In genomic region chr16:48919791-48920190, GRCh38 we compare ENCODE assay signal across 22 cellular contexts.
DNase-seq lines count a peak whose midpoint lies in the region; ATAC-seq and TF ChIP-seq lines count a peak whose summit lies in the region.
"Had no signal": no experiment of that assay in that cellular context is flagged by ENCODE, and none has a peak within 500 bp of the region (broad histone marks: within the 10 kb centered on the region; RNA-seq: fewer than 3 reads in every experiment).

No MANE protein-coding gene starts in this region.

- CTCF ChIA-PET in HCT116 (lab: Charles Lee): no interaction called here

- TF ChIP-seq CTCF in HCT116 (IDR thresholded peaks at IDR 0.05 in 2 of 3, conservative IDR thresholded peaks at IDR 0.05 in 1 of 3; ENCODE audit: borderline replicate concordance in 1 of 3, insufficient read depth in 1 of 3, low read depth in 2 of 3, low read length in 2 of 3): no peak
- no peak for TF ChIP-seq CTCF in foreskin keratinocyte (conservative IDR thresholded peaks at IDR 0.05)

- H2AFZ ChIP-seq in HCT116 (ENCODE audit: low read depth, low read length, poor library complexity, severe bottlenecking): no peak overlapping the region
- H2AFZ ChIP-seq in trophoblast cell (ENCODE audit: insufficient read depth, low read length, poor library complexity): no peak overlapping the region

- no peak overlapping the region for H3K4me3 ChIP-seq in HCT116 (replicated peaks in 1 of 2; ENCODE audit: low read depth in 1 of 2, low read length in 2 of 2)
- H3K4me3 ChIP-seq in trophoblast cell (ENCODE audit: low read depth, low read length): no peak overlapping the region
- H3K4me3 ChIP-seq: BLaER1, GM12878 had no signal

- H2BK12ac ChIP-seq in trophoblast cell (ENCODE audit: low read length): no peak overlapping the region

- intact Hi-C loops in HCT116 (cut with micrococcal nuclease): no loop called here

- H3K18ac ChIP-seq in trophoblast cell (ENCODE audit: low read length): no peak overlapping the region

- H2BK5ac ChIP-seq in trophoblast cell (ENCODE audit: low read depth, low read length, poor library complexity): no peak overlapping the region

- POLR2A ChIA-PET in HCT116 (lab: Charles Lee): no interaction called here

- H3K9ac ChIP-seq in HCT116 (ENCODE audit: low read length) (no peak overlapping the region), trophoblast cell (ENCODE audit: low read length) (no peak overlapping the region)
- H3K9ac ChIP-seq: BLaER1 had no signal

- no peak overlapping the region for H3K4ac ChIP-seq in trophoblast cell (ENCODE audit: low read depth, low read length)

- no peak overlapping the region for H4K8ac ChIP-seq in trophoblast cell (ENCODE audit: low read depth, low read length)

- no peak for TF ChIP-seq POLR2A in HCT116 (IDR thresholded peaks at IDR 0.05; ENCODE audit: borderline replicate concordance, extremely low read depth, insufficient read depth, insufficient read length)

- H3K79me1 ChIP-seq in trophoblast cell (ENCODE audit: low read length): no peaks in the 10 kb centered on the region

- no peaks in the 10 kb centered on the region for H3K36me3 ChIP-seq in HCT116 (ENCODE audit: control insufficient read depth in 1 of 2, insufficient read depth in 2 of 2, low read length in 2 of 2)
- H3K36me3 ChIP-seq in trophoblast cell (ENCODE audit: control insufficient read depth in 1 of 2, insufficient read depth in 2 of 2, low read length in 2 of 2): no peaks in the 10 kb centered on the region
- H3K36me3 ChIP-seq: BE2C, BLaER1 had no signal

- H3K27ac ChIP-seq in HCT116 (ENCODE audit: low read depth, low read length) (no peak overlapping the region), trophoblast cell (ENCODE audit: low read depth, low read length) (no peak overlapping the region), foreskin keratinocyte (no peak overlapping the region)
- H3K27ac ChIP-seq: BLaER1 had no signal

- H2BK120ac ChIP-seq in trophoblast cell (ENCODE audit: insufficient read depth, low read length, poor library complexity): no peak overlapping the region

- WGBS in trophoblast cell (ENCODE audit: extremely low coverage, insufficient coverage, insufficient read length): no CpG with 5 or more reads among the region's 6 CpGs

- H3K27me3 ChIP-seq in HCT116 (ENCODE audit: insufficient read depth, low read length) (no peaks in the 10 kb centered on the region), trophoblast cell (ENCODE audit: insufficient read depth, low read length) (no peaks in the 10 kb centered on the region), foreskin keratinocyte (no peaks in the 10 kb centered on the region)
- H3K27me3 ChIP-seq: BE2C, BLaER1 had no signal

- H3K4me2 ChIP-seq in HCT116 (ENCODE audit: low read length) (0 out of 2 replicates have a peak overlapping the region, but pooled peaks have one; percentile 40), trophoblast cell (ENCODE audit: low read length) (no peak overlapping the region)
- H3K4me2 ChIP-seq: BLaER1 had no signal

- TF ChIP-seq RAD21 in HCT116 (IDR thresholded peaks at IDR 0.05; ENCODE audit: low read depth): no peak

- ATAC-seq in HCT116: no peak
- ATAC-seq in foreskin keratinocyte: no peak
- ATAC-seq: GM12878 had no signal

- RAD21 ChIA-PET in HCT116 (lab: Charles Lee; ENCODE audit: low non-redundant PET in 1 of 2, low total read pairs in 2 of 2, uncharacterized antibody in 2 of 2, unreplicated experiment in 2 of 2): no interaction called here

- no TSS peak for BruUV-seq in HCT116 (replicated peaks; lab: Mats Ljungman, UMichigan)

- H3K79me2 ChIP-seq in HCT116 (ENCODE audit: insufficient read depth, low read length): no peaks in the 10 kb centered on the region
- no peaks in the 10 kb centered on the region for H3K79me2 ChIP-seq in trophoblast cell (ENCODE audit: control insufficient read depth, insufficient read depth, low read length, poor library complexity)

- H3K4me1 ChIP-seq in HCT116 (ENCODE audit: control insufficient read depth in 1 of 2, insufficient read depth in 2 of 2, low read length in 2 of 2) (peaks cover 10 to 23% of the 10 kb centered on the region in 2 experiments), trophoblast cell (ENCODE audit: control insufficient read depth in 1 of 2, insufficient read depth in 2 of 2, low read length in 2 of 2) (peaks cover 0 to 4% of the 10 kb centered on the region in 2 experiments), foreskin keratinocyte (peaks cover 11% of the 10 kb centered on the region)
- H3K4me1 ChIP-seq: BE2C, BLaER1 had no signal

- H3K9me3 ChIP-seq in HCT116 (ENCODE audit: control insufficient read depth in 1 of 2, insufficient read depth in 1 of 2, low read depth in 1 of 2, low read length in 2 of 2) (no peaks in the 10 kb centered on the region), trophoblast cell (ENCODE audit: insufficient read depth, low read depth, low read length) (peaks cover 1% of the 10 kb centered on the region)
- H3K9me3 ChIP-seq: BE2C, BLaER1 had no signal

- no peak overlapping the region for H3K14ac ChIP-seq in trophoblast cell (ENCODE audit: low read length)

- no peaks in the 10 kb centered on the region for H4K20me1 ChIP-seq in HCT116 (ENCODE audit: insufficient read depth)
- H4K20me1 ChIP-seq: BLaER1 had no signal

- H3K23ac ChIP-seq in trophoblast cell (ENCODE audit: low read length): no peak overlapping the region

- H4K91ac ChIP-seq in trophoblast cell (ENCODE audit: low read depth, low read length): no peak overlapping the region

- H3K9me2 ChIP-seq in HCT116 (ENCODE audit: insufficient read depth): no peaks in the 10 kb centered on the region

- DNase-seq in HCT116 (ENCODE audit: low read depth, low spot score) (no peak), HT-29 (ENCODE audit: low spot score) (peak; percentile 22), mesenteric fat pad (ENCODE audit: low spot score) (peak; percentile 28), trophoblast cell (no peak), foreskin keratinocyte (no peak)
- DNase-seq: 8988T; ACHN; BE2C; C1 segment of cervical spinal cord; CD4-positive, alpha-beta memory T cell; CD4-positive, CD25-positive, alpha-beta regulatory T cell; CD8-positive, alpha-beta memory T cell; COR-L47; DMS 273 treated with DMSO at 0.1 percent for 48 hours; DMS153; DMS53; DMS79; DND-41; EL; GDM1 had no signal

- H4K12ac ChIP-seq in trophoblast cell (ENCODE audit: low read depth, low read length): no peak overlapping the region

- no peak overlapping the region for H2AK5ac ChIP-seq in trophoblast cell (ENCODE audit: low read length)

TF ChIP-seq in HCT116, 20 proteins besides CTCF, POLR2A, EP300 and RAD21:
- no peak for TF ChIP-seq EZH2phosphoT487 (IDR thresholded peaks at IDR 0.05; ENCODE audit: borderline replicate concordance)
- TF ChIP-seq CEBPB (IDR thresholded peaks at IDR 0.05; ENCODE audit: low read depth): no peak
- TF ChIP-seq, protein P1, sequence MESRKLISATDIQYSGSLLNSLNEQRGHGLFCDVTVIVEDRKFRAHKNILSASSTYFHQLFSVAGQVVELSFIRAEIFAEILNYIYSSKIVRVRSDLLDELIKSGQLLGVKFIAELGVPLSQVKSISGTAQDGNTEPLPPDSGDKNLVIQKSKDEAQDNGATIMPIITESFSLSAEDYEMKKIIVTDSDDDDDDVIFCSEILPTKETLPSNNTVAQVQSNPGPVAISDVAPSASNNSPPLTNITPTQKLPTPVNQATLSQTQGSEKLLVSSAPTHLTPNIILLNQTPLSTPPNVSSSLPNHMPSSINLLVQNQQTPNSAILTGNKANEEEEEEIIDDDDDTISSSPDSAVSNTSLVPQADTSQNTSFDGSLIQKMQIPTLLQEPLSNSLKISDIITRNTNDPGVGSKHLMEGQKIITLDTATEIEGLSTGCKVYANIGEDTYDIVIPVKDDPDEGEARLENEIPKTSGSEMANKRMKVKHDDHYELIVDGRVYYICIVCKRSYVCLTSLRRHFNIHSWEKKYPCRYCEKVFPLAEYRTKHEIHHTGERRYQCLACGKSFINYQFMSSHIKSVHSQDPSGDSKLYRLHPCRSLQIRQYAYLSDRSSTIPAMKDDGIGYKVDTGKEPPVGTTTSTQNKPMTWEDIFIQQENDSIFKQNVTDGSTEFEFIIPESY (IDR thresholded peaks at IDR 0.05; ENCODE audit: extremely low read depth, insufficient replicate concordance, low read length): no peak

Comparison
In these comparisons a context has a peak if more than half of its experiments do, and no peak if none do; other contexts are left out.
1. DNase-seq: peak in HT-29 (single experiment) and mesenteric fat pad (single experiment); none in HCT116 (single experiment), trophoblast cell (0 of 2) and foreskin keratinocyte (0 of 2).